Comparison of ENCODE assay signal across 6 cellular contexts in genomic region chr1:216434232-216434631, GRCh38. TPM values are rescaled to one million over a fixed set of nuclear protein-coding genes. Genes with fewer than 3 reads are reported as not detected.
"Had no signal": no experiment of that assay in that cellular context is flagged by ENCODE, and none has a peak within 500 bp of the region (broad histone marks: within the 10 kb centered on the region; RNA-seq: fewer than 3 reads in every experiment).

No MANE protein-coding gene starts in this region.

- H3K4me3 Mint-ChIP-seq: H9 had no signal

- H3K9ac ChIP-seq: GM23248 had no signal

- H3K4me3 ChIP-seq: GM23248, K562 had no signal

- H3K27ac Mint-ChIP-seq: H9 had no signal

- H3K27ac ChIP-seq: GM23248, HL-60 had no signal

- H2AFZ ChIP-seq: GM23248 had no signal

- DNase-seq: GM23248, H9, HCEC 1CT, IMR-90 had no signal

- H3K9me3 Mint-ChIP-seq: H9 had no signal

- ATAC-seq: K562 had no signal

RNA-seq across cellular contexts. Expression of gene USH2A, which starts 11.0 kb away (rescaled TPM):
- total RNA-seq: K562 had no signal
